Comparison of ENCODE assay signal across 13 cellular contexts in the genomic region with DNA sequence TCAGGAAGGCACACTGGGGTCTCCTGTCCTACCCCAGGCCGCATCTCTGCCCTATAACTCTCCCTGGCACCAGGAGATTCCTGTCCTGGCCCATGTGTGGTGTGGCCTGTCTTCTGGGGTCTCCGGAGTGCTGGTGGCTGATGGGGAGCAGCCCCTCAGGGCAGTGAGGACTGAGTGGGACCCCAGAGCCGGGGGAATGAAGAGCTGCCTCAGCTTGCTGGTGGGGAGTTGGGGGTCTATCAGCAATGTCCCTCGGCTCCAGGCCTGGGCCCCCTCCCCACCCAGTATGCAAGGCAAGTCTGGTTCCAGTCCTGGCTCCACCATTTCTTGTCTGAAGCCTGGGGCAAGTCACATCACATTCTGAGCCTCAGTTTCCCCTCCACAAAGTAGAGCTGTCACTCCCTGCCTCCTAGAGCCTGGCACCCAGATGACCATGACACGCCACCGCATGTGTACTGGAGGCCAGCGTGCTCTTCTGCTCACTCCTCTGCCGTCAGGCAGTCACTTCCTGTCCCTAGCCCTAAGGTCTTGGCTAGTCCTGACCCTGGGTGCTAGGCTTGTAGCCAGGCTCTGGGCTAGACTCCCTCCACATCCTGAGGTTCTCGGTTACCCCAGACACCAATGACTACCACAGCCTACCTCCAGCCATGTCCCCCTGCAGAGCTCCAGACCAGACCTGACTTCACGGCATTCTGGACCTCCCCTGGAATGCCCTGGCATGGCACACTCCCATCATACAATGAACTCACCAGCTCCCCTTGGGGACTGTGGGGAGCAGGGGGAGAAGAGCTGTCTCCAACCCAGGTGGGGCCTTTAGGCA. TPM values are rescaled to one million over a fixed set of nuclear protein-coding genes. Genes with fewer than 3 reads are reported as not detected.
DNase-seq lines count a peak whose midpoint lies in the region; ATAC-seq, FAIRE-seq and TF ChIP-seq lines count a peak whose summit lies in the region.
"Had no signal": no experiment of that assay in that cellular context is flagged by ENCODE, and none has a peak within 500 bp of the region (broad histone marks: within the 10 kb centered on the region; RNA-seq: fewer than 3 reads in every experiment).

No MANE protein-coding gene starts in this region.

- H3K4me3 ChIP-seq in BLaER1 (no peak overlapping the region), mononuclear cell (ENCODE audit: low read length) (peak overlapping the region; percentile 56)

- peak; percentile 90 for FAIRE-seq in GM12892 (lab: Jason Lieb, UNC)
- FAIRE-seq: pancreas had no signal

- 0 out of 2 replicates have a peak overlapping the region, but pooled peaks have one; percentile 5 for H3K9ac ChIP-seq in BLaER1

- no peak for ATAC-seq in activated naive CD4-positive, alpha-beta T cell treated with anti-CD3 and anti-CD28 coated beads, Interleukin-2, amount 50 U/mL, for 72 hours
- ATAC-seq in GM19455 (IDR thresholded peaks at IDR 0.05; ENCODE audit: unreplicated experiment): no peak

- peak overlapping the region; percentile 89 to 93 for H3K27ac Mint-ChIP-seq in activated naive CD4-positive, alpha-beta T cell treated with anti-CD3 and anti-CD28 coated beads, Interleukin-2, amount 50 U/mL, for 72 hours

- H3K9me3 ChIP-seq in BLaER1: no peaks in the 10 kb centered on the region
- H3K9me3 ChIP-seq in mononuclear cell (ENCODE audit: low read depth, low read length): no peaks in the 10 kb centered on the region
- H3K9me3 ChIP-seq: Caco-2, pancreas had no signal

- H3K4me1 ChIP-seq in BLaER1 (peaks cover 87% of the 10 kb centered on the region), mononuclear cell (ENCODE audit: insufficient read depth, low read length) (peaks cover 98% of the 10 kb centered on the region)
- H3K4me1 ChIP-seq: pancreas had no signal

- H3K27me3 ChIP-seq in BLaER1: no peaks in the 10 kb centered on the region
- H3K27me3 ChIP-seq in mononuclear cell (ENCODE audit: insufficient read depth, low read length): no peaks in the 10 kb centered on the region
- H3K27me3 ChIP-seq: pancreas had no signal

- peaks cover 68% of the 10 kb centered on the region for H4K20me1 ChIP-seq in BLaER1

- peak overlapping the region; percentile 63 for H3K27ac ChIP-seq in BLaER1

- H3K36me3 ChIP-seq in BLaER1: 0 out of 2 replicates have a peak, but pooled peaks cover 4% of the 10 kb centered on the region
- H3K36me3 ChIP-seq: pancreas had no signal

- H3K4me2 ChIP-seq in BLaER1: peak overlapping the region; percentile 82

- DNase-seq in GM12892 (ENCODE audit: insufficient read length) (no peak), MV-4-11 (lab: John Stamatoyannopoulos, UW) (no peak), A172 (ENCODE audit: low spot score) (no peak), epidermal melanocyte (ENCODE audit: insufficient read length, low spot score) (no peak)
- no peak for DNase-seq in activated naive CD4-positive, alpha-beta T cell treated with anti-CD3 and anti-CD28 coated beads, Interleukin-2, amount 50 U/mL, for 72 hours (ENCODE audit: low spot score in 2 of 2)
- DNase-seq: Caco-2; effector CD8-positive, alpha-beta T cell; H7; NCI-H226 had no signal

- no peaks in the 10 kb centered on the region for H3K9me3 Mint-ChIP-seq in activated naive CD4-positive, alpha-beta T cell treated with anti-CD3 and anti-CD28 coated beads, Interleukin-2, amount 50 U/mL, for 72 hours

- H3K36me3 Mint-ChIP-seq in activated naive CD4-positive, alpha-beta T cell treated with anti-CD3 and anti-CD28 coated beads, Interleukin-2, amount 50 U/mL, for 72 hours: no peaks in the 10 kb centered on the region

- no peak for TF ChIP-seq POLR2A in GM12892 (IDR thresholded peaks at IDR 0.05; ENCODE audit: low read depth, low read length)

RNA-seq across cellular contexts. Expression of gene ARAP1, which starts 12.8 kb away (rescaled TPM):
- 48.4 TPM for polyA plus RNA-seq in GM12892 (2012; ENCODE audit: missing spikeins)
- total RNA-seq in activated naive CD4-positive, alpha-beta T cell treated with anti-CD3 and anti-CD28 coated beads, Interleukin-2, amount 50 U/mL, for 72 hours: 100 to 1,000 TPM; 102 to 121 TPM
- 74.3 TPM for total RNA-seq in mononuclear cell
- total RNA-seq in A172 (2014; rRNA removed; shearing (Covaris generic)): 54.4 and 61.7 TPM in 2 replicates

RNA-seq across cellular contexts. Expression of gene STARD10, which starts 54.4 kb away (rescaled TPM):
- polyA plus RNA-seq in GM12892 (2012; ENCODE audit: missing spikeins): 24.3 TPM
- total RNA-seq in activated naive CD4-positive, alpha-beta T cell treated with anti-CD3 and anti-CD28 coated beads, Interleukin-2, amount 50 U/mL, for 72 hours: 10 to 100 TPM in 1 of 2 donors, 1 to 10 TPM in 1; 8.0 to 11.9 TPM
- 10.2 TPM for total RNA-seq in mononuclear cell
- 56.8 and 60.2 TPM in 2 replicates for total RNA-seq in A172 (2014; rRNA removed; shearing (Covaris generic))
